Comparison of ENCODE assay signal across 20 cellular contexts in the genomic region with DNA sequence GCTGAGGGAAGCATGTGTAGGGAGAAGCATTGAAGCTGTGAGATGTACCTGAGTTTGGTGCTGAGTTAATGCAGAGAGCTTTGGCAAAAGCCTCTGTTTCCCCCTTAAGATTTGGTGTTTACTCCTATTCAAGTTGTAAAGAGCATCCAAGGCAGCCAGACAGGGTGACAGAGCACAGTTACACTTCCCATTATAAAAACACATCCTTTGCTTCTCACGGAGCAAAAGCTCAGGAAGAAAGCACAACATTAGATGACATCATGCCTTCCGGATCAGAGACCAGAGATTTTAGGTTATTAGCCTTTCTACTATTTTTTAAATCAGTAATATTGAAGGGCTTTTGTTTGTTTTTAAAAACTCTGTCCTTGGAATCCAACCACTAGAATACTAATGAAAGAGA.
"Had no signal": no experiment of that assay in that cellular context is flagged by ENCODE, and none has a peak within 500 bp of the region (broad histone marks: within the 10 kb centered on the region; RNA-seq: fewer than 3 reads in every experiment).

No MANE protein-coding gene starts in this region.

- H3K27ac ChIP-seq: SJSA1, WERI-Rb-1 had no signal

- H3K9me3 ChIP-seq: SJSA1 had no signal

- H3K36me3 ChIP-seq: SJSA1, WERI-Rb-1 had no signal

- H3K4me1 ChIP-seq: SJSA1 had no signal

- DNase-seq: activated CD4-positive, alpha-beta T cell treated with anti-CD3 and anti-CD28 coated beads for 1 hour; activated CD4-positive, alpha-beta T cell treated with anti-CD3 and anti-CD28 coated beads, Interleukin-2, amount 50 U/mL, for 4 hours; activated effector memory CD4-positive, alpha-beta T cell treated with anti-CD3 and anti-CD28 coated beads, Interleukin-2, amount 50 U/mL, for 16 hours; activated naive CD4-positive, alpha-beta T cell treated with anti-CD3 and anti-CD28 coated beads, Interleukin-2, amount 50 U/mL, for 16 hours; activated T-cell treated with anti-CD3 and anti-CD28 coated beads, Interleukin-2, amount 50 U/mL, for 72 hours; aorta; endodermal cell; hippocampal formation; islet precursor cell; left colon; occipital lobe; posterior cingulate gyrus; retina; stimulated activated CD4-positive, alpha-beta T cell treated with anti-CD3 and anti-CD28 coated beads, Interleukin-15, amount 100 ng/mL, for 24 hours; stimulated activated CD4-positive, alpha-beta T cell treated with anti-CD3 and anti-CD28 coated beads, Interleukin-2, amount 100 ng/mL, for 48 hours; stimulated activated naive CD8-positive, alpha-beta T cell treated with anti-CD3 and anti-CD28 coated beads, Interleukin-15, amount 100 ng/mL, for 72 hours; T-helper 2 cell; WERI-Rb-1 had no signal

- H3K27me3 ChIP-seq: SJSA1 had no signal

- ATAC-seq: activated T-cell treated with anti-CD3 and anti-CD28 coated beads, Interleukin-2, amount 50 U/mL, for 72 hours; left colon; stimulated activated naive CD8-positive, alpha-beta T cell treated with anti-CD3 and anti-CD28 coated beads, Interleukin-15, amount 100 ng/mL, for 72 hours had no signal

- H3K4me3 ChIP-seq: lung, SJSA1 had no signal
